ENCODE assay signal across 8 cellular contexts in the genomic region with DNA sequence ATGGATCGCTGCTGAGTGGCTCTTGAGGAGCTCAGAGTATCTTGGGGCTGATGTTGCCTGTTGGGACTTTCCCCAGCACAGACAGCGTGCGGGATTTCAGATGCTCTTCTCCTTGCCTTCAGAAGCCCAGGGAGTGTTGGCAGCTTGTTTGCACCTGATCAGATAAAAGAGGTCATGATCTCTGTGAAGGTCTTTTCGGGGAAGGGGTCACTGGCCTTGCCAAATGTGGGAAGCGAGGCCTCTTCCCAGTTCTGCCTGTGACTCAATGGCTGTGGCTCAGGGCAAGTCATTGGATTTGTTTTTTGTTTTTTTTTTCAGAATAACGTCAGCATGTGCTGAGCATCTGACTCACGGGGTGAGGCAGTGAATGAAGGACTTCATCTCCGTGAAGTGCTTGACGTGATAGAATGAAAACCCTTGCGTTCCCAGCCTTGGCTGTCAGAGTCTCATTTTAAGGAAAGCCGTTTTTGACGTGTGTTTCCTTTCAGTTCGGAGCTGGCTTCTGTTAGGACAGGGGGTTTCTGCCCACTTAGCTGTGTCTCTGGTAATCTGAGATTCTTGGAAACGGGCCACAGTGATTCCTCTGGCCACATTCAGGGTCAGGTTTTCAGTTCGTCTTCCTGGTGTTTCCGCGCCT. TPM values are rescaled to one million over a fixed set of nuclear protein-coding genes. Genes with fewer than 3 reads are reported as not detected.
DNase-seq lines count a peak whose midpoint lies in the region; ATAC-seq, FAIRE-seq and TF ChIP-seq lines count a peak whose summit lies in the region.

No MANE protein-coding gene starts in this region.

- CTCF ChIA-PET in Caco-2 (lab: Charles Lee), result no interaction called here
- CTCF ChIA-PET in T-cell (lab: Charles Lee), result interaction anchor here in 1 of 2 donors (0.7 kb wide), 1 partner anchor 8 kb away, joined by 3 read pairs; no protein-coding TSS in a partner anchor

- 64 to 67% methylated on average over 17 of the region's 17 CpGs for WGBS in pancreas, 2 donors

- H3K27me3 ChIP-seq in Caco-2 (replicated peaks; ENCODE audit: control insufficient read depth, insufficient read depth, low read length) (no peaks in the 10 kb centered on the region), pancreas (no peaks in the 10 kb centered on the region)

- ATAC-seq in pancreas (peak; percentile 42 to 67 (median 45)), HG02588 (IDR thresholded peaks at IDR 0.05; ENCODE audit: unreplicated experiment) (no peak), GM19395 (IDR thresholded peaks at IDR 0.05; ENCODE audit: unreplicated experiment) (no peak), T-cell (replicated peaks in 1 of 4) (no peak)

- no peaks in the 10 kb centered on the region for H3K9me3 Mint-ChIP-seq in Caco-2 (ENCODE audit: unreplicated experiment)
- no peaks in the 10 kb centered on the region for H3K9me3 Mint-ChIP-seq in T-cell

- H3K4me3 ChIP-seq in Caco-2 (ENCODE audit: low read depth, low read length) (no peak overlapping the region), fibroblast of mammary gland (ENCODE audit: control insufficient read depth, low read depth, low read length) (peak overlapping the region; percentile 32), pancreas (no peak overlapping the region)

- intact Hi-C loops in Caco-2 (cut with micrococcal nuclease; ENCODE audit: unreplicated experiment), result no loop called here
- intact Hi-C loops in pancreas (cut with DNase I), result no loop called here

- H3K4me1 ChIP-seq in Caco-2 (peaks cover 14% of the 10 kb centered on the region), pancreas (peaks cover 15 to 32% (median 17%) of the 10 kb centered on the region in 3 donors)

- no peak overlapping the region for H3K4me3 Mint-ChIP-seq in Caco-2 (ENCODE audit: unreplicated experiment)
- no peak overlapping the region for H3K4me3 Mint-ChIP-seq in T-cell

- H3K9me3 ChIP-seq in Caco-2 (no peaks in the 10 kb centered on the region), pancreas (no peaks in the 10 kb centered on the region)

- H3K27me3 Mint-ChIP-seq in Caco-2 (ENCODE audit: insufficient read depth, unreplicated experiment) (no peaks in the 10 kb centered on the region), T-cell (no peaks in the 10 kb centered on the region)

- peak overlapping the region in 2 of 4 donors; percentile 11 to 51 for H3K27ac ChIP-seq in pancreas

- POLR2A ChIA-PET in Caco-2 (lab: Charles Lee) (no interaction called here), T-cell (lab: Charles Lee) (interaction anchor here in 1 of 2 donors (0.6 kb wide), 1 partner anchor 21 kb away, joined by 3 read pairs; no protein-coding TSS in a partner anchor)

- TF ChIP-seq CTCF in Caco-2 (IDR thresholded peaks at IDR 0.05; ENCODE audit: insufficient read depth in 1 of 2, low read depth in 1 of 2, low read length in 1 of 2, severe bottlenecking in 1 of 2, unreplicated experiment in 1 of 2), result no peak
- TF ChIP-seq CTCF in fibroblast of mammary gland (conservative IDR thresholded peaks at IDR 0.05; ENCODE audit: control insufficient read depth, insufficient read depth, low read depth, low read length), result no peak
- TF ChIP-seq CTCF in pancreas (IDR thresholded peaks at IDR 0.05), result no peak

- H3K4me1 Mint-ChIP-seq in Caco-2 (ENCODE audit: low read depth, unreplicated experiment) (peaks cover 14% of the 10 kb centered on the region), T-cell (peaks cover 25 to 60% (median 34%) of the 10 kb centered on the region in 3 donors)

- FAIRE-seq in pancreas (lab: Jason Lieb, UNC), result no peak

- BruUV-seq in Caco-2 (replicated peaks; lab: Mats Ljungman, UMichigan), result no TSS peak

- H3K36me3 ChIP-seq in Caco-2 (ENCODE audit: control insufficient read depth, insufficient read depth, low read length), result no peaks in the 10 kb centered on the region
- peaks cover 0 to 5% (median 0%) of the 10 kb centered on the region in 3 donors for H3K36me3 ChIP-seq in pancreas

- DNase-seq in Caco-2 (no peak), RKO (ENCODE audit: low spot score) (peak; percentile 92), fibroblast of mammary gland (ENCODE audit: low read depth) (peak; percentile 99), pancreas (no peak), T-cell (no peak), T-helper 1 cell (no peak)

- no peaks in the 10 kb centered on the region for H3K36me3 Mint-ChIP-seq in Caco-2 (ENCODE audit: insufficient read depth, unreplicated experiment)
- peaks cover 32% of the 10 kb centered on the region for H3K36me3 Mint-ChIP-seq in T-cell

- H3K27ac Mint-ChIP-seq in Caco-2 (ENCODE audit: unreplicated experiment) (peak overlapping the region; percentile 46), T-cell (no peak overlapping the region)

RNA-seq across cellular contexts. Expression of a gene that starts 46.7 kb away (rescaled TPM):
- total RNA-seq in Caco-2 (2022) (54.3 and 62.2 TPM in 2 replicates), pancreas (100 to 1,000 TPM in 1 of 6 donors, 10 to 100 TPM in 5; 50.7 to 118 (median 71.3) TPM), T-cell (10 to 100 TPM; 22.2 to 29.7 (median 23.5) TPM)
- polyA plus RNA-seq in pancreas, result 10 to 100 TPM; 18.3 to 24.2 TPM

Comparison
In these comparisons a context has a peak if more than half of its experiments do, and no peak if none do; other contexts are left out.
1. DNase-seq: peak in RKO (single experiment) and fibroblast of mammary gland (single experiment); none in Caco-2 (0 of 2), pancreas (0 of 6), T-cell (0 of 34) and T-helper 1 cell (0 of 5).
2. ATAC-seq: peak in pancreas (4 of 4); none in HG02588 (single experiment), GM19395 (single experiment) and T-cell (0 of 4).